ENCODE assay signal across 1 cellular context in the genomic region with DNA sequence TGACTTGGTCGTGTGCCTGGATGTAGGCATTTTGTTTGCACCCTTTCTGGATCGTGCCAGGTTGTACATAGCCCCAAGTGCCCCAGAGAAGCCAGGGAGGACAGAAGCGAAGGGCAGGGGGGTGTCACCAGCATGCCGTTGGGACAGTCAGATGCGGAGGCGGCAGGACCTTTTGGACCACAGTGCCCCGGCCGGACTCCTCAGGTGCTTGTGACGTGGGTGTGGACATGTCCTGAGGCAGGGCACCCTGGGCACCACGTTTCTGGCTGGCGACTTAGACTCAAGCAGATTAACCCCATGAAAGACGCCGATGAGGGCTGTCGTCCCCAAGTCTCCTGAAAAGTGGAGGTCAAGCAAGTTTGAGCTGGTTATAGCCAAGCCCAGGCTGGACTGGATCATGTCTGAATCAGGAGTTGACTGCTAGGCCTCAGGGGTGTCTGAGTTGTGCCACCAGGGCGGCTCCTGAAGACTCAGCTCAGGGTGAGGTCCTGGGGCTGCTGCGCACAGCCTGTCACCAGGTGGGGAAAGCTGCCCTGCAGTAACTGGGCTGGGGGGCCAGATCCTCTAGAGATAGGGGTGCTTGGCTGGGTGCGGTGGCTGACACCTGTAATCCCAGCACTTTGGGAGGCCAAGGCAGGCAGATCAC.
TF ChIP-seq lines count a peak whose summit lies in the region.

No MANE protein-coding gene starts in this region.

TF ChIP-seq in HCT116, 20 proteins besides CTCF, POLR2A, EP300 and RAD21 (continued from another document):
- TF ChIP-seq, protein P1, sequence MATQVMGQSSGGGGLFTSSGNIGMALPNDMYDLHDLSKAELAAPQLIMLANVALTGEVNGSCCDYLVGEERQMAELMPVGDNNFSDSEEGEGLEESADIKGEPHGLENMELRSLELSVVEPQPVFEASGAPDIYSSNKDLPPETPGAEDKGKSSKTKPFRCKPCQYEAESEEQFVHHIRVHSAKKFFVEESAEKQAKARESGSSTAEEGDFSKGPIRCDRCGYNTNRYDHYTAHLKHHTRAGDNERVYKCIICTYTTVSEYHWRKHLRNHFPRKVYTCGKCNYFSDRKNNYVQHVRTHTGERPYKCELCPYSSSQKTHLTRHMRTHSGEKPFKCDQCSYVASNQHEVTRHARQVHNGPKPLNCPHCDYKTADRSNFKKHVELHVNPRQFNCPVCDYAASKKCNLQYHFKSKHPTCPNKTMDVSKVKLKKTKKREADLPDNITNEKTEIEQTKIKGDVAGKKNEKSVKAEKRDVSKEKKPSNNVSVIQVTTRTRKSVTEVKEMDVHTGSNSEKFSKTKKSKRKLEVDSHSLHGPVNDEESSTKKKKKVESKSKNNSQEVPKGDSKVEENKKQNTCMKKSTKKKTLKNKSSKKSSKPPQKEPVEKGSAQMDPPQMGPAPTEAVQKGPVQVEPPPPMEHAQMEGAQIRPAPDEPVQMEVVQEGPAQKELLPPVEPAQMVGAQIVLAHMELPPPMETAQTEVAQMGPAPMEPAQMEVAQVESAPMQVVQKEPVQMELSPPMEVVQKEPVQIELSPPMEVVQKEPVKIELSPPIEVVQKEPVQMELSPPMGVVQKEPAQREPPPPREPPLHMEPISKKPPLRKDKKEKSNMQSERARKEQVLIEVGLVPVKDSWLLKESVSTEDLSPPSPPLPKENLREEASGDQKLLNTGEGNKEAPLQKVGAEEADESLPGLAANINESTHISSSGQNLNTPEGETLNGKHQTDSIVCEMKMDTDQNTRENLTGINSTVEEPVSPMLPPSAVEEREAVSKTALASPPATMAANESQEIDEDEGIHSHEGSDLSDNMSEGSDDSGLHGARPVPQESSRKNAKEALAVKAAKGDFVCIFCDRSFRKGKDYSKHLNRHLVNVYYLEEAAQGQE (IDR thresholded peaks at IDR 0.05; ENCODE audit: low read depth) = no peak
- TF ChIP-seq CBX3 (IDR thresholded peaks at IDR 0.05; ENCODE audit: low read depth) (no peak), SRF (IDR thresholded peaks at IDR 0.05; ENCODE audit: low read depth) (no peak), EGR1 (IDR thresholded peaks at IDR 0.05; ENCODE audit: low read depth) (no peak), EZH2 (IDR thresholded peaks at IDR 0.05) (no peak), SIN3A (IDR thresholded peaks at IDR 0.05; ENCODE audit: low read depth) (no peak), SP1 (IDR thresholded peaks at IDR 0.05; ENCODE audit: low read depth) (no peak), CEBPB (IDR thresholded peaks at IDR 0.05; ENCODE audit: low read depth) (no peak), EZH2phosphoT487 (IDR thresholded peaks at IDR 0.05; ENCODE audit: borderline replicate concordance) (no peak), ZNF274 (IDR thresholded peaks at IDR 0.05; ENCODE audit: low read depth, low read length) (no peak), TCF7L2 (IDR thresholded peaks at IDR 0.05; ENCODE audit: borderline replicate concordance, extremely low read depth, insufficient read depth, insufficient read length) (no peak), YY1 (IDR thresholded peaks at IDR 0.05; ENCODE audit: extremely low read depth, insufficient replicate concordance, low read depth, low read length) (no peak), ELF1 (IDR thresholded peaks at IDR 0.05; ENCODE audit: borderline replicate concordance, low read depth) (no peak), ZFX (IDR thresholded peaks at IDR 0.05) (no peak), POLR2AphosphoS5 (IDR thresholded peaks at IDR 0.05; ENCODE audit: low read depth, low read length) (no peak)
- TF ChIP-seq, protein P2, sequence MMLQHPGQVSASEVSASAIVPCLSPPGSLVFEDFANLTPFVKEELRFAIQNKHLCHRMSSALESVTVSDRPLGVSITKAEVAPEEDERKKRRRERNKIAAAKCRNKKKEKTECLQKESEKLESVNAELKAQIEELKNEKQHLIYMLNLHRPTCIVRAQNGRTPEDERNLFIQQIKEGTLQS (IDR thresholded peaks at IDR 0.05) = no peak
- TF ChIP-seq, protein P3, sequence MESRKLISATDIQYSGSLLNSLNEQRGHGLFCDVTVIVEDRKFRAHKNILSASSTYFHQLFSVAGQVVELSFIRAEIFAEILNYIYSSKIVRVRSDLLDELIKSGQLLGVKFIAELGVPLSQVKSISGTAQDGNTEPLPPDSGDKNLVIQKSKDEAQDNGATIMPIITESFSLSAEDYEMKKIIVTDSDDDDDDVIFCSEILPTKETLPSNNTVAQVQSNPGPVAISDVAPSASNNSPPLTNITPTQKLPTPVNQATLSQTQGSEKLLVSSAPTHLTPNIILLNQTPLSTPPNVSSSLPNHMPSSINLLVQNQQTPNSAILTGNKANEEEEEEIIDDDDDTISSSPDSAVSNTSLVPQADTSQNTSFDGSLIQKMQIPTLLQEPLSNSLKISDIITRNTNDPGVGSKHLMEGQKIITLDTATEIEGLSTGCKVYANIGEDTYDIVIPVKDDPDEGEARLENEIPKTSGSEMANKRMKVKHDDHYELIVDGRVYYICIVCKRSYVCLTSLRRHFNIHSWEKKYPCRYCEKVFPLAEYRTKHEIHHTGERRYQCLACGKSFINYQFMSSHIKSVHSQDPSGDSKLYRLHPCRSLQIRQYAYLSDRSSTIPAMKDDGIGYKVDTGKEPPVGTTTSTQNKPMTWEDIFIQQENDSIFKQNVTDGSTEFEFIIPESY (IDR thresholded peaks at IDR 0.05; ENCODE audit: extremely low read depth, insufficient replicate concordance, low read length) = no peak
- TF ChIP-seq, protein P4, sequence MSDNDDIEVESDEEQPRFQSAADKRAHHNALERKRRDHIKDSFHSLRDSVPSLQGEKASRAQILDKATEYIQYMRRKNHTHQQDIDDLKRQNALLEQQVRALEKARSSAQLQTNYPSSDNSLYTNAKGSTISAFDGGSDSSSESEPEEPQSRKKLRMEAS (IDR thresholded peaks at IDR 0.05) = no peak
